In genomic region chr13:20654156-20654555, GRCh38 we compare ENCODE assay signal across 25 cellular contexts. TPM values are rescaled to one million over a fixed set of nuclear protein-coding genes. Genes with fewer than 3 reads are reported as not detected.
DNase-seq lines count a peak whose midpoint lies in the region; ATAC-seq, FAIRE-seq and TF ChIP-seq lines count a peak whose summit lies in the region.
"Had no signal": no experiment of that assay in that cellular context is flagged by ENCODE, and none has a peak within 500 bp of the region (broad histone marks: within the 10 kb centered on the region; RNA-seq: fewer than 3 reads in every experiment).

No MANE protein-coding gene starts in this region.

- H3K27ac Mint-ChIP-seq in osteocyte (ENCODE audit: unreplicated experiment) = peak overlapping the region; percentile 79
- H3K27ac Mint-ChIP-seq: activated naive CD4-positive, alpha-beta T cell treated with anti-CD3 and anti-CD28 coated beads, Interleukin-2, amount 50 U/mL, for 24 hours had no signal

- H3K27ac ChIP-seq in endothelial cell of umbilical vein (ENCODE audit: insufficient read depth, low read depth, low read length) (peak overlapping the region; percentile 95), heart left ventricle (no peak overlapping the region)
- H3K27ac ChIP-seq: BLaER1 treated with 17β-estradiol and CSF1 and Interleukin-3, amounts not matched to agents 10 nM and 100 nM; epithelial cell of prostate; gastroesophageal sphincter; skin epidermis; upper lobe of left lung had no signal

- H3K79me2 ChIP-seq in endothelial cell of umbilical vein (ENCODE audit: control insufficient read depth, insufficient read depth, low read length) = no peaks in the 10 kb centered on the region

- POLR2A ChIA-PET in endothelial cell of umbilical vein (lab: Charles Lee) = no interaction called here

- peaks cover 21% of the 10 kb centered on the region for H3K4me1 ChIP-seq in endothelial cell of umbilical vein (ENCODE audit: control insufficient read depth, extremely low read depth, insufficient read depth, low read length)
- no peaks in the 10 kb centered on the region for H3K4me1 ChIP-seq in heart left ventricle
- H3K4me1 ChIP-seq: gastroesophageal sphincter, upper lobe of left lung had no signal

- DNase-seq in Daoy (ENCODE audit: low read depth) = peak; percentile 2
- peak; percentile 16 for DNase-seq in M059J (ENCODE audit: low read depth)
- DNase-seq in endothelial cell of umbilical vein (ENCODE audit: low read depth, low spot score) = peak; percentile 80
- no peak for DNase-seq in osteocyte (ENCODE audit: extremely low spot score, unreplicated experiment)
- DNase-seq in left lobe of liver (ENCODE audit: low spot score) = no peak
- no peak for DNase-seq in hippocampal formation (lab: John Stamatoyannopoulos, UW)
- no peak for DNase-seq in GF-D8 (lab: John Stamatoyannopoulos, UW)
- no peak for DNase-seq in heart left ventricle
- DNase-seq: activated CD4-positive, alpha-beta T cell treated with anti-CD3 and anti-CD28 coated beads, Interleukin-2, amount 50 U/mL, for 4 hours; activated CD4-positive, CD25-positive, alpha-beta regulatory T cell; activated CD8-positive, alpha-beta memory T cell treated with anti-CD3 and anti-CD28 coated beads, Interleukin-2, amount 50 U/mL, for 4 hours; anterior cingulate cortex; DND-41; MG63; NCI-H2029 treated with DMSO at 0.1 percent for 48 hours; NCI-H82; stimulated activated CD4-positive, alpha-beta T cell treated with anti-CD3 and anti-CD28 coated beads, Interleukin-1b, Interleukin-23, amount 100 ng/mL, for 48 hours; upper lobe of left lung had no signal

- peaks cover 25% of the 10 kb centered on the region for H3K4me1 Mint-ChIP-seq in osteocyte (ENCODE audit: unreplicated experiment)
- H3K4me1 Mint-ChIP-seq: activated naive CD4-positive, alpha-beta T cell treated with anti-CD3 and anti-CD28 coated beads, Interleukin-2, amount 50 U/mL, for 24 hours had no signal

- peak overlapping the region in 1 of 3 experiments; percentile 56 for H3K4me3 ChIP-seq in endothelial cell of umbilical vein (replicated peaks in 1 of 3; ENCODE audit: insufficient read depth in 1 of 3, low read depth in 1 of 3, low read length in 3 of 3)
- H3K4me3 ChIP-seq in heart left ventricle = no peak overlapping the region
- H3K4me3 ChIP-seq: BLaER1 treated with 17β-estradiol and CSF1 and Interleukin-3, amounts not matched to agents 10 nM and 100 nM; gastroesophageal sphincter; lung; MG63; skin epidermis; upper lobe of left lung had no signal

- H3K27me3 ChIP-seq in endothelial cell of umbilical vein (ENCODE audit: control insufficient read depth in 2 of 2, insufficient read depth in 2 of 2, low read length in 2 of 2) (no peaks in the 10 kb centered on the region), heart left ventricle (no peaks in the 10 kb centered on the region)
- H3K27me3 ChIP-seq: BLaER1 treated with 17β-estradiol and CSF1 and Interleukin-3, amounts not matched to agents 10 nM and 100 nM; gastroesophageal sphincter; MG63; upper lobe of left lung had no signal

- H3K4me3 Mint-ChIP-seq in osteocyte (ENCODE audit: unreplicated experiment) = peak overlapping the region; percentile 24
- H3K4me3 Mint-ChIP-seq: activated naive CD4-positive, alpha-beta T cell treated with anti-CD3 and anti-CD28 coated beads, Interleukin-2, amount 50 U/mL, for 24 hours had no signal

- ATAC-seq in left lobe of liver = no peak
- no peak for ATAC-seq in heart left ventricle
- ATAC-seq: gastroesophageal sphincter had no signal

- no peaks in the 10 kb centered on the region for H3K9me1 ChIP-seq in endothelial cell of umbilical vein (replicated peaks; ENCODE audit: control insufficient read depth, extremely low read depth, insufficient read depth, low read length)

- H3K4me2 ChIP-seq in endothelial cell of umbilical vein (ENCODE audit: insufficient read depth, low read length) = peak overlapping the region; percentile 92
- H3K4me2 ChIP-seq: BLaER1 treated with 17β-estradiol and CSF1 and Interleukin-3, amounts not matched to agents 10 nM and 100 nM had no signal

- peaks cover 15% of the 10 kb centered on the region for H3K36me3 Mint-ChIP-seq in osteocyte (ENCODE audit: unreplicated experiment)

- H3K9me3 Mint-ChIP-seq in osteocyte (ENCODE audit: unreplicated experiment) = peaks cover 8% of the 10 kb centered on the region
- H3K9me3 Mint-ChIP-seq: activated naive CD4-positive, alpha-beta T cell treated with anti-CD3 and anti-CD28 coated beads, Interleukin-2, amount 50 U/mL, for 24 hours had no signal

- peak; percentile 81 for FAIRE-seq in endothelial cell of umbilical vein (lab: Jason Lieb, UNC)
- FAIRE-seq: GM19239 had no signal

- no peaks in the 10 kb centered on the region for H3K36me3 ChIP-seq in endothelial cell of umbilical vein (ENCODE audit: control insufficient read depth in 2 of 2, extremely low read depth in 1 of 2, insufficient read depth in 2 of 2, low read length in 2 of 2)
- peaks cover 0 to 32% (median 11%) of the 10 kb centered on the region in 9 donors for H3K36me3 ChIP-seq in heart left ventricle
- H3K36me3 ChIP-seq: MG63 had no signal

- peak overlapping the region; percentile 75 for H3K9ac ChIP-seq in endothelial cell of umbilical vein (replicated peaks; ENCODE audit: extremely low read depth, insufficient read depth, low read length)
- H3K9ac ChIP-seq: BLaER1 treated with 17β-estradiol and CSF1 and Interleukin-3, amounts not matched to agents 10 nM and 100 nM had no signal

- no peaks in the 10 kb centered on the region for H3K9me3 ChIP-seq in endothelial cell of umbilical vein (replicated peaks; ENCODE audit: control insufficient read depth, insufficient read depth, low read length)
- no peaks in the 10 kb centered on the region for H3K9me3 ChIP-seq in heart left ventricle
- H3K9me3 ChIP-seq: BLaER1 treated with 17β-estradiol and CSF1 and Interleukin-3, amounts not matched to agents 10 nM and 100 nM; gastroesophageal sphincter; MG63; upper lobe of left lung had no signal

- 87 to 98% (median 89%) methylated on average over 1 of the region's 1 CpG for WGBS in heart left ventricle, 4 donors

- intact Hi-C loops in endothelial cell of umbilical vein (cut with micrococcal nuclease) (no loop called here), heart left ventricle (cut with DNase I) (no loop called here)

- CTCF ChIA-PET in endothelial cell of umbilical vein (lab: Charles Lee) = interaction anchor here (0.6 to 1.9 kb wide), 11 partner anchors 9 to 271 kb away, joined by 3 to 8 read pairs (median 3); partner anchors contain the start of genes IFT88 and IL17D

- TF ChIP-seq POLR2A in endothelial cell of umbilical vein (IDR thresholded peaks at IDR 0.05; ENCODE audit: low read depth, low read length) = no peak
- no peak for TF ChIP-seq POLR2A in heart left ventricle (IDR thresholded peaks at IDR 0.05)

- dilution Hi-C loops in endothelial cell of umbilical vein (cut with MboI; ENCODE audit: extremely low pct_ligation_motif_present, low sequenced_read_pairs) = no loop called here

- no peaks in the 10 kb centered on the region for H4K20me1 ChIP-seq in endothelial cell of umbilical vein (replicated peaks; ENCODE audit: control insufficient read depth, extremely low read depth, insufficient read depth, low read length)
- H4K20me1 ChIP-seq: BLaER1 treated with 17β-estradiol and CSF1 and Interleukin-3, amounts not matched to agents 10 nM and 100 nM had no signal

- TF ChIP-seq CTCF in endothelial cell of umbilical vein (IDR thresholded peaks at IDR 0.05; ENCODE audit: extremely low read depth in 1 of 2, insufficient read depth in 1 of 2, low read depth in 1 of 2, low read length in 2 of 2) = no peak
- TF ChIP-seq CTCF in osteocyte (IDR thresholded peaks at IDR 0.05) = no peak
- no peak for TF ChIP-seq CTCF in heart left ventricle (IDR thresholded peaks at IDR 0.05)

- peak overlapping the region; percentile 83 for H2AFZ ChIP-seq in endothelial cell of umbilical vein (ENCODE audit: low read depth, low read length)

- no TSS peak for BruUV-seq in endothelial cell of umbilical vein (replicated peaks; lab: Mats Ljungman, UMichigan)

- no peaks in the 10 kb centered on the region for H3K27me3 Mint-ChIP-seq in osteocyte (ENCODE audit: unreplicated experiment)
- H3K27me3 Mint-ChIP-seq: activated naive CD4-positive, alpha-beta T cell treated with anti-CD3 and anti-CD28 coated beads, Interleukin-2, amount 50 U/mL, for 24 hours had no signal

TF ChIP-seq in endothelial cell of umbilical vein, 7 proteins besides CTCF, POLR2A, EP300 and RAD21:
- TF ChIP-seq FOS (IDR thresholded peaks at IDR 0.05; ENCODE audit: borderline replicate concordance, insufficient read depth, low read length) (peak; percentile 62), JUN (IDR thresholded peaks at IDR 0.05; ENCODE audit: borderline replicate concordance, insufficient read depth, insufficient read length, low read depth) (peak; percentile 79)
- TF ChIP-seq, protein P1, sequence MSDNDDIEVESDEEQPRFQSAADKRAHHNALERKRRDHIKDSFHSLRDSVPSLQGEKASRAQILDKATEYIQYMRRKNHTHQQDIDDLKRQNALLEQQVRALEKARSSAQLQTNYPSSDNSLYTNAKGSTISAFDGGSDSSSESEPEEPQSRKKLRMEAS (IDR thresholded peaks at IDR 0.05; ENCODE audit: insufficient read depth, insufficient read length) = no peak

RNA-seq across cellular contexts. Expression of gene IL17D, which starts 49.3 kb away (rescaled TPM):
- total RNA-seq in Daoy (2014; rRNA removed; shearing (Covaris generic)) = 0.46 and 2.7 TPM in 2 replicates
- total RNA-seq in M059J (2014; rRNA removed; shearing (Covaris generic)) = 0.47 and 0.71 TPM in 2 replicates
- total RNA-seq in endothelial cell of umbilical vein (4.9 and 6.1 TPM in 2 replicates), osteocyte (8.6 and 10.7 TPM in 2 replicates), left lobe of liver (0.45 TPM), heart left ventricle (1 to 10 TPM in 4 of 9 donors, under 1 TPM in 5; 0.48 to 1.6 (median 0.95) TPM)
- polyA plus RNA-seq in endothelial cell of umbilical vein (4.0 and 5.5 TPM in 2 replicates), heart left ventricle (under 1 TPM; 0.30 to 0.44 TPM)
- 2.3 and 3.2 TPM in 2 replicates for polyA plus RNA-seq in endothelial cell of umbilical vein (2011; cell fraction: cytosol; rRNA removed)
- 2.5 and 3.1 TPM in 2 replicates for polyA plus RNA-seq in endothelial cell of umbilical vein (2011; cell fraction: nucleus; rRNA removed)
- 16.2 and 17.4 TPM in 2 replicates for polyA plus RNA-seq in endothelial cell of umbilical vein (2012)
- polyA minus RNA-seq in endothelial cell of umbilical vein = 2.0 and 2.2 TPM in 2 replicates
- not detected for polyA minus RNA-seq in endothelial cell of umbilical vein (2011; cell fraction: cytosol; rRNA and poly(A)+ RNA removed)
- polyA minus RNA-seq in endothelial cell of umbilical vein (2011; cell fraction: nucleus; rRNA and poly(A)+ RNA removed) = 0.38 and 0.82 TPM in 2 replicates

Comparison
In these comparisons a context has a peak if more than half of its experiments do, and no peak if none do; other contexts are left out.
1. DNase-seq: peak in Daoy (single experiment), M059J (single experiment) and endothelial cell of umbilical vein (single experiment); none in osteocyte (single experiment), left lobe of liver (single experiment), hippocampal formation (0 of 2), GF-D8 (single experiment) and heart left ventricle (0 of 5).